In genomic region chr19:1327125-1327524, GRCh38 we compare ENCODE assay signal across 1 cellular context.
TF ChIP-seq lines count a peak whose summit lies in the region.

No MANE protein-coding gene starts in this region.

TF ChIP-seq in HepG2, 621 proteins besides CTCF, POLR2A, EP300 and RAD21:
- TF ChIP-seq SALL1 (CRISPR knock-in tag; IDR thresholded peaks at IDR 0.05) (peak; percentile 32; the same call in 1 of the 2 replicates), FOXC1 (CRISPR knock-in tag; IDR thresholded peaks at IDR 0.05; ENCODE audit: borderline replicate concordance) (no peak)
